ENCODE assay signal across 8 cellular contexts in genomic region chr14:73462078-73462715, GRCh38. TPM values are rescaled to one million over a fixed set of nuclear protein-coding genes. Genes with fewer than 3 reads are reported as not detected.
A peak's percentile ranks its signal among the peaks of the same experiment; 100 is the strongest.
DNase-seq lines count a peak whose midpoint lies in the region; ATAC-seq and TF ChIP-seq lines count a peak whose summit lies in the region.

No MANE protein-coding gene starts in this region.

- H3K9me3 ChIP-seq in gastroesophageal sphincter, result no peaks in the 10 kb centered on the region
- no peaks in the 10 kb centered on the region for H3K9me3 ChIP-seq in psoas muscle

- no peak for ATAC-seq in natural killer cell treated with Interleukin-12 subunit alpha and Interleukin-12 subunit beta and Interleukin-15 and Interleukin-18, amount 100 ng/mL, for 72 hours
- no peak for ATAC-seq in natural killer cell
- ATAC-seq in SK-N-SH treated with all-trans-retinoic acid at 6 μM for 48 hours, result peak; percentile 5; the same call in 2 of the 3 replicates
- no peak for ATAC-seq in gastroesophageal sphincter
- ATAC-seq in psoas muscle, result no peak
- ATAC-seq in activated naive CD8-positive, alpha-beta T cell treated with anti-CD3 and anti-CD28 coated beads, Interleukin-2, amount 50 U/mL, for 24 hours, result no peak

- H3K27me3 Mint-ChIP-seq in natural killer cell treated with Interleukin-12 subunit alpha and Interleukin-12 subunit beta and Interleukin-15 and Interleukin-18, amount 100 ng/mL, for 72 hours, result peaks cover 0 to 2% of the 10 kb centered on the region in 2 donors
- H3K27me3 Mint-ChIP-seq in natural killer cell (ENCODE audit: low read depth in 2 of 2), result peaks cover 6 to 7% of the 10 kb centered on the region in 2 donors
- no peaks in the 10 kb centered on the region for H3K27me3 Mint-ChIP-seq in activated CD4-positive, alpha-beta memory T cell treated with anti-CD3 and anti-CD28 coated beads, Interleukin-2, amount 10 ng/mL, durations not matched to agents 7 days and 5 days
- peaks cover 2% of the 10 kb centered on the region for H3K27me3 Mint-ChIP-seq in activated naive CD8-positive, alpha-beta T cell treated with anti-CD3 and anti-CD28 coated beads, Interleukin-2, amount 50 U/mL, for 24 hours

- H3K4me3 ChIP-seq in gastroesophageal sphincter (no peak overlapping the region), psoas muscle (peak overlapping the region; percentile 19)

- TF ChIP-seq POLR2A in gastroesophageal sphincter (IDR thresholded peaks at IDR 0.05), result no peak

- H3K9me3 Mint-ChIP-seq in natural killer cell treated with Interleukin-12 subunit alpha and Interleukin-12 subunit beta and Interleukin-15 and Interleukin-18, amount 100 ng/mL, for 72 hours, result no peaks in the 10 kb centered on the region
- no peaks in the 10 kb centered on the region for H3K9me3 Mint-ChIP-seq in natural killer cell
- H3K9me3 Mint-ChIP-seq in activated CD4-positive, alpha-beta memory T cell treated with anti-CD3 and anti-CD28 coated beads, Interleukin-2, amount 10 ng/mL, durations not matched to agents 7 days and 5 days, result no peaks in the 10 kb centered on the region
- no peaks in the 10 kb centered on the region for H3K9me3 Mint-ChIP-seq in activated naive CD8-positive, alpha-beta T cell treated with anti-CD3 and anti-CD28 coated beads, Interleukin-2, amount 50 U/mL, for 24 hours

- H3K4me1 Mint-ChIP-seq in natural killer cell treated with Interleukin-12 subunit alpha and Interleukin-12 subunit beta and Interleukin-15 and Interleukin-18, amount 100 ng/mL, for 72 hours (ENCODE audit: low read depth in 2 of 2), result peaks cover 60 to 71% of the 10 kb centered on the region in 2 donors
- H3K4me1 Mint-ChIP-seq in natural killer cell, result peaks cover 23 to 30% of the 10 kb centered on the region in 2 donors
- H3K4me1 Mint-ChIP-seq in activated CD4-positive, alpha-beta memory T cell treated with anti-CD3 and anti-CD28 coated beads, Interleukin-2, amount 10 ng/mL, durations not matched to agents 7 days and 5 days, result peaks cover 55% of the 10 kb centered on the region
- H3K4me1 Mint-ChIP-seq in activated naive CD8-positive, alpha-beta T cell treated with anti-CD3 and anti-CD28 coated beads, Interleukin-2, amount 50 U/mL, for 24 hours, result peaks cover 74% of the 10 kb centered on the region

- DNase-seq in natural killer cell treated with Interleukin-12 subunit alpha and Interleukin-12 subunit beta and Interleukin-15 and Interleukin-18, amount 100 ng/mL, for 72 hours (ENCODE audit: low spot score), result no peak
- DNase-seq in natural killer cell (no peak), psoas muscle (no peak)
- DNase-seq in activated CD4-positive, alpha-beta memory T cell treated with anti-CD3 and anti-CD28 coated beads, Interleukin-2, amount 10 ng/mL, durations not matched to agents 7 days and 5 days, result no peak
- no peak for DNase-seq in activated naive CD8-positive, alpha-beta T cell treated with anti-CD3 and anti-CD28 coated beads, Interleukin-2, amount 50 U/mL, for 24 hours
- DNase-seq in stimulated activated CD4-positive, alpha-beta T cell treated with anti-CD3 and anti-CD28 coated beads, Interleukin-4, amount 100 ng/mL, for 1 hour, result no peak

- CTCF ChIA-PET in activated CD4-positive, alpha-beta memory T cell treated with anti-CD3 and anti-CD28 coated beads, Interleukin-2, amount 10 ng/mL, durations not matched to agents 7 days and 5 days (lab: Charles Lee), result interaction anchor here (1.0 to 2.3 kb wide), 3 partner anchors 9 to 167 kb away, joined by 4 to 21 read pairs (median 7); no protein-coding TSS in a partner anchor

- WGBS in gastroesophageal sphincter (ENCODE audit: low coverage in 1 of 2), 2 donors, result 42 to 57% methylated on average over 3 of the region's 5 CpGs
- 37 to 42% (median 41%) methylated on average over 5 of the region's 5 CpGs for WGBS in psoas muscle, 3 donors

- TF ChIP-seq EP300 in gastroesophageal sphincter (IDR thresholded peaks at IDR 0.05), result no peak

- H3K4me1 ChIP-seq in gastroesophageal sphincter (peaks cover 21 to 78% (median 37%) of the 10 kb centered on the region in 3 donors), psoas muscle (peaks cover 29% of the 10 kb centered on the region)

- TF ChIP-seq CTCF in natural killer cell (IDR thresholded peaks at IDR 0.05), result no peak
- TF ChIP-seq CTCF in gastroesophageal sphincter (IDR thresholded peaks at IDR 0.05), result no peak
- TF ChIP-seq CTCF in psoas muscle (IDR thresholded peaks at IDR 0.05), result no peak

- H3K36me3 ChIP-seq in gastroesophageal sphincter (no peaks in the 10 kb centered on the region), psoas muscle (ENCODE audit: insufficient read depth in 1 of 2, low read depth in 1 of 2) (no peaks in the 10 kb centered on the region)

- H3K27me3 ChIP-seq in gastroesophageal sphincter (no peaks in the 10 kb centered on the region), psoas muscle (ENCODE audit: insufficient read depth in 3 of 3, low read length in 2 of 3) (no peaks in the 10 kb centered on the region)

- intact Hi-C loops in natural killer cell (cut with micrococcal nuclease) (no loop called here), psoas muscle (cut with DNase I) (no loop called here)

- H3K4me3 Mint-ChIP-seq in natural killer cell treated with Interleukin-12 subunit alpha and Interleukin-12 subunit beta and Interleukin-15 and Interleukin-18, amount 100 ng/mL, for 72 hours, result peak overlapping the region; percentile 50
- H3K4me3 Mint-ChIP-seq in natural killer cell, result no peak overlapping the region
- no peak overlapping the region for H3K4me3 Mint-ChIP-seq in activated CD4-positive, alpha-beta memory T cell treated with anti-CD3 and anti-CD28 coated beads, Interleukin-2, amount 10 ng/mL, durations not matched to agents 7 days and 5 days
- no peak overlapping the region for H3K4me3 Mint-ChIP-seq in activated naive CD8-positive, alpha-beta T cell treated with anti-CD3 and anti-CD28 coated beads, Interleukin-2, amount 50 U/mL, for 24 hours

- peak overlapping the region; percentile 48 to 77 (median 69) for H3K27ac ChIP-seq in gastroesophageal sphincter
- peak overlapping the region; percentile 43 for H3K27ac ChIP-seq in psoas muscle

- POLR2A ChIA-PET in activated CD4-positive, alpha-beta memory T cell treated with anti-CD3 and anti-CD28 coated beads, Interleukin-2, amount 10 ng/mL, durations not matched to agents 7 days and 5 days (lab: Charles Lee), result interaction anchor here (0.8 to 2.1 kb wide), 2 partner anchors 9 to 29 kb away, joined by 3 to 16 read pairs; partner anchors contain the start of gene RIOX1

- H3K27ac Mint-ChIP-seq in natural killer cell treated with Interleukin-12 subunit alpha and Interleukin-12 subunit beta and Interleukin-15 and Interleukin-18, amount 100 ng/mL, for 72 hours, result peak overlapping the region; percentile 95 to 96
- no peak overlapping the region for H3K27ac Mint-ChIP-seq in natural killer cell
- H3K27ac Mint-ChIP-seq in activated CD4-positive, alpha-beta memory T cell treated with anti-CD3 and anti-CD28 coated beads, Interleukin-2, amount 10 ng/mL, durations not matched to agents 7 days and 5 days, result no peak overlapping the region
- no peak overlapping the region for H3K27ac Mint-ChIP-seq in activated naive CD8-positive, alpha-beta T cell treated with anti-CD3 and anti-CD28 coated beads, Interleukin-2, amount 50 U/mL, for 24 hours

- peaks cover 7% of the 10 kb centered on the region for H3K36me3 Mint-ChIP-seq in natural killer cell treated with Interleukin-12 subunit alpha and Interleukin-12 subunit beta and Interleukin-15 and Interleukin-18, amount 100 ng/mL, for 72 hours
- no peaks in the 10 kb centered on the region for H3K36me3 Mint-ChIP-seq in natural killer cell
- peaks cover 6% of the 10 kb centered on the region for H3K36me3 Mint-ChIP-seq in activated CD4-positive, alpha-beta memory T cell treated with anti-CD3 and anti-CD28 coated beads, Interleukin-2, amount 10 ng/mL, durations not matched to agents 7 days and 5 days (ENCODE audit: low read depth)
- peaks cover 2% of the 10 kb centered on the region for H3K36me3 Mint-ChIP-seq in activated naive CD8-positive, alpha-beta T cell treated with anti-CD3 and anti-CD28 coated beads, Interleukin-2, amount 50 U/mL, for 24 hours (ENCODE audit: low read depth)

TF ChIP-seq in SK-N-SH treated with all-trans-retinoic acid at 6 μM for 48 hours, 23 proteins besides CTCF, POLR2A, EP300 and RAD21 (continues in another document):
- TF ChIP-seq ZC3H10 (CRISPR knock-in tag; IDR thresholded peaks at IDR 0.05) (no peak), CSDC2 (CRISPR knock-in tag; IDR thresholded peaks at IDR 0.05) (no peak), ZNF565 (CRISPR knock-in tag; conservative IDR thresholded peaks at IDR 0.05; ENCODE audit: low read depth) (no peak), CSRNP3 (CRISPR knock-in tag; IDR thresholded peaks at IDR 0.05) (no peak), TCF4 (CRISPR knock-in tag; IDR thresholded peaks at IDR 0.05; ENCODE audit: borderline replicate concordance) (no peak; the same call in 1 of the 2 replicates), TOX (CRISPR knock-in tag; IDR thresholded peaks at IDR 0.05; ENCODE audit: borderline replicate concordance) (no peak)

RNA-seq across cellular contexts. Expression of gene NUMB, which starts 3.9 kb away (rescaled TPM):
- total RNA-seq in natural killer cell treated with Interleukin-12 subunit alpha and Interleukin-12 subunit beta and Interleukin-15 and Interleukin-18, amount 100 ng/mL, for 72 hours, result 10 to 100 TPM; 77.1 to 88.7 TPM
- 10 to 100 TPM; 50.0 to 67.4 (median 56.3) TPM for total RNA-seq in natural killer cell
- 10 to 100 TPM; 42.4 to 63.5 (median 51.0) TPM for total RNA-seq in gastroesophageal sphincter
- 10 to 100 TPM; 21.8 to 26.4 (median 25.2) TPM for total RNA-seq in psoas muscle
- 10 to 100 TPM; 12.5 to 25.9 (median 17.3) TPM for polyA plus RNA-seq in psoas muscle
- total RNA-seq in activated CD4-positive, alpha-beta memory T cell treated with anti-CD3 and anti-CD28 coated beads, Interleukin-2, amount 10 ng/mL, durations not matched to agents 7 days and 5 days, result 10 to 100 TPM; 44.5 to 46.4 TPM

RNA-seq across cellular contexts. Expression of gene RIOX1, which starts 28.5 kb away (rescaled TPM):
- total RNA-seq in natural killer cell treated with Interleukin-12 subunit alpha and Interleukin-12 subunit beta and Interleukin-15 and Interleukin-18, amount 100 ng/mL, for 72 hours, result 10 to 100 TPM; 19.6 to 34.8 TPM
- total RNA-seq in natural killer cell (10 to 100 TPM; 18.1 to 25.4 (median 22.7) TPM), gastroesophageal sphincter (10 to 100 TPM; 13.6 to 21.8 (median 18.1) TPM), psoas muscle (1 to 10 TPM; 3.9 to 5.7 (median 5.7) TPM)
- polyA plus RNA-seq in psoas muscle, result 1 to 10 TPM; 3.5 to 4.0 (median 3.8) TPM
- 10 to 100 TPM; 17.9 to 19.4 TPM for total RNA-seq in activated CD4-positive, alpha-beta memory T cell treated with anti-CD3 and anti-CD28 coated beads, Interleukin-2, amount 10 ng/mL, durations not matched to agents 7 days and 5 days

Comparison
In these comparisons a context has a peak if more than half of its experiments do, and no peak if none do; other contexts are left out.
1. H3K27ac Mint-ChIP-seq: peak in natural killer cell treated with Interleukin-12 subunit alpha and Interleukin-12 subunit beta and Interleukin-15 and Interleukin-18, amount 100 ng/mL, for 72 hours (2 of 2); none in natural killer cell (0 of 2), activated CD4-positive, alpha-beta memory T cell treated with anti-CD3 and anti-CD28 coated beads, Interleukin-2, amount 10 ng/mL, durations not matched to agents 7 days and 5 days (single experiment) and activated naive CD8-positive, alpha-beta T cell treated with anti-CD3 and anti-CD28 coated beads, Interleukin-2, amount 50 U/mL, for 24 hours (single experiment).